9 cellular contexts compared by ENCODE assay signal in the genomic region with DNA sequence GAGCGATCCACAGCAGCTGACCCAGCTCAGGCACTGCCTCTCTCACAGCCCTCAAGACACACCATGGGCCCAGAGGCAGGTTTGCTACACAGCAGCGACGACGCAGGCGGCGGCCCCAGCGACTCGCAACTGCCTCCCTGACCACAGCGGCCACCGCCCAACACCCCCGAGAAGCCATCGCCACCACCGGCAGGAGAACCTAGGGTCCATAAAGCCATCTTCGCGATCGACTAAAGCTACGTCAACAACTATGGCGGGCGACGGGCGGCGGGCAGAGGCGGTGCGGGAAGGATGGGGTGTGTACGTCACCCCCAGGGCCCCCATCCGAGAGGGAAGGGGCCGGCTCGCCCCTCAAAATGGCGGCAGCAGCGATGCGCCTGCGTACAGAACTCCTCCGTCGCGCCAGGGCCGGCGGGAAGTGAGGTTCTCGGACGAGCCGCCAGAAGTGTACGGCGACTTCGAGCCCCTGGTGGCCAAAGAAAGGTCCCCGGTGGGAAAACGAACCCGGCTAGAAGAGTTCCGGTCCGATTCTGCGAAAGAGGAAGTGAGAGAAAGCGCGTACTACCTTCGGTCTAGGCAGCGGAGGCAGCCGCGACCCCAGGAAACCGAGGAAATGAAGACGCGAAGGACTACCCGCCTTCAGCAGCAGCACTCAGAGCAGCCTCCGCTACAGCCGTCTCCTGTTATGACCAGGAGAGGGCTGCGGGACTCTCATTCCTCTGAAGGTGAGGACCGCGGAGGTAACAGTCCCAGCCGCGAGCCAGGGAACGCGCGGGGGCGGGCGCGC. TPM values are rescaled to one million over a fixed set of nuclear protein-coding genes. Genes with fewer than 3 reads are reported as not detected.
DNase-seq lines count a peak whose midpoint lies in the region; ATAC-seq, FAIRE-seq and TF ChIP-seq lines count a peak whose summit lies in the region.
"Had no signal": no experiment of that assay in that cellular context is flagged by ENCODE, and none has a peak within 500 bp of the region (broad histone marks: within the 10 kb centered on the region; RNA-seq: fewer than 3 reads in every experiment).

A gene with protein sequence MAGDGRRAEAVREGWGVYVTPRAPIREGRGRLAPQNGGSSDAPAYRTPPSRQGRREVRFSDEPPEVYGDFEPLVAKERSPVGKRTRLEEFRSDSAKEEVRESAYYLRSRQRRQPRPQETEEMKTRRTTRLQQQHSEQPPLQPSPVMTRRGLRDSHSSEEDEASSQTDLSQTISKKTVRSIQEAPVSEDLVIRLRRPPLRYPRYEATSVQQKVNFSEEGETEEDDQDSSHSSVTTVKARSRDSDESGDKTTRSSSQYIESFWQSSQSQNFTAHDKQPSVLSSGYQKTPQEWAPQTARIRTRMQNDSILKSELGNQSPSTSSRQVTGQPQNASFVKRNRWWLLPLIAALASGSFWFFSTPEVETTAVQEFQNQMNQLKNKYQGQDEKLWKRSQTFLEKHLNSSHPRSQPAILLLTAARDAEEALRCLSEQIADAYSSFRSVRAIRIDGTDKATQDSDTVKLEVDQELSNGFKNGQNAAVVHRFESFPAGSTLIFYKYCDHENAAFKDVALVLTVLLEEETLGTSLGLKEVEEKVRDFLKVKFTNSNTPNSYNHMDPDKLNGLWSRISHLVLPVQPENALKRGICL (plus strand): TSS at position 33 of the 787 bp plus-strand sequence. CDS start 218 bp downstream, at position 251.

- peak within 1 kb of the TSS; percentile 96 for H3K4me2 ChIP-seq in mammary epithelial cell (ENCODE audit: insufficient read depth, low read depth, low read length)

- H3K36me3 ChIP-seq in WERI-Rb-1 (peaks cover 27% of the 10 kb centered on the region), mammary epithelial cell (ENCODE audit: insufficient read depth, low read length) (peaks cover 7% of the 10 kb centered on the region), iPS-20b (ENCODE audit: insufficient read depth, low read depth, low read length) (peaks cover 27% of the 10 kb centered on the region), small intestine (ENCODE audit: control insufficient read depth in 2 of 2, insufficient read depth in 2 of 2, low read length in 2 of 2) (peaks cover 0 to 2% of the 10 kb centered on the region in 2 donors)

- in situ Hi-C loops in mammary epithelial cell (cut with MboI; ENCODE audit: low sequenced_read_pairs in 2 of 2): loop anchor here in 1 of 2 donors (10.0 kb wide), 1 partner anchor 272 kb away; a partner anchor contains a TSS

- peaks cover 4% of the 10 kb centered on the region for H3K4me1 ChIP-seq in mammary epithelial cell (ENCODE audit: insufficient read depth, low read length)
- peaks cover 4% of the 10 kb centered on the region; the same call in 1 of the 2 replicates for H3K4me1 ChIP-seq in iPS-20b (ENCODE audit: insufficient read depth, low read length)
- no peaks in the 10 kb centered on the region for H3K4me1 ChIP-seq in small intestine (ENCODE audit: control insufficient read depth in 2 of 2, insufficient read depth in 1 of 2, low read depth in 1 of 2, low read length in 1 of 2)

- no peaks in the 10 kb centered on the region for H3K27me3 ChIP-seq in WERI-Rb-1 (ENCODE audit: insufficient read depth, low read depth, severe bottlenecking)
- no peaks in the 10 kb centered on the region for H3K27me3 ChIP-seq in mammary epithelial cell (ENCODE audit: insufficient read depth, low read length)
- H3K27me3 ChIP-seq in iPS-20b (ENCODE audit: insufficient read depth, low read length): no peaks in the 10 kb centered on the region
- no peaks in the 10 kb centered on the region for H3K27me3 ChIP-seq in small intestine (ENCODE audit: control insufficient read depth in 2 of 2, insufficient read depth in 2 of 2, low read length in 2 of 2)

- DNase-seq in AG08396 (ENCODE audit: low spot score): peak; percentile 93
- peak; percentile 99 for DNase-seq in NCI-H2227 (lab: John Stamatoyannopoulos, UW; ENCODE audit: unreplicated experiment)
- peak; percentile 99 for DNase-seq in WERI-Rb-1
- peak; percentile 97 for DNase-seq in mammary epithelial cell
- peak; percentile 96 for DNase-seq in small intestine

- TF ChIP-seq CTCF in WERI-Rb-1 (IDR thresholded peaks at IDR 0.05; ENCODE audit: low read depth, low read length): peak; percentile 31; the same call in 1 of the 2 replicates
- TF ChIP-seq CTCF in mammary epithelial cell (conservative IDR thresholded peaks at IDR 0.05 in 1 of 2, IDR thresholded peaks at IDR 0.05 in 1 of 2; ENCODE audit: extremely low read depth in 1 of 2, insufficient read depth in 1 of 2, low read depth in 1 of 2, low read length in 2 of 2): peak in 1 of 2 donors; percentile 43

- H3K79me2 ChIP-seq in mammary epithelial cell (ENCODE audit: insufficient read depth, low read length): peaks cover 59% of the 10 kb centered on the region

- H2AFZ ChIP-seq in mammary epithelial cell (ENCODE audit: low read depth, low read length): peak within 1 kb of the TSS; percentile 88

- H3K27ac ChIP-seq in WERI-Rb-1 (peak within 1 kb of the TSS; percentile 98), mammary epithelial cell (ENCODE audit: insufficient read depth, low read depth, low read length) (peak within 1 kb of the TSS; percentile 99), iPS-20b (ENCODE audit: low read length) (peak within 1 kb of the TSS; percentile 93), small intestine (ENCODE audit: low read depth in 1 of 2, low read length in 1 of 2) (peak within 1 kb of the TSS; percentile 99 to 100)

- dilution Hi-C loops in mammary epithelial cell (cut with HindIII; ENCODE audit: low sequenced_read_pairs): no loop called here

- H3K4me3 ChIP-seq in WERI-Rb-1 (ENCODE audit: low read depth, low read length): peak within 1 kb of the TSS; percentile 94
- peak within 1 kb of the TSS; percentile 77 to 90 (median 85) for H3K4me3 ChIP-seq in mammary epithelial cell (replicated peaks in 1 of 3; ENCODE audit: insufficient read depth in 1 of 3, low read depth in 2 of 3, low read length in 3 of 3)
- peak within 1 kb of the TSS; percentile 87 for H3K4me3 ChIP-seq in iPS-20b (ENCODE audit: low read length)
- peak within 1 kb of the TSS; percentile 92 to 100 for H3K4me3 ChIP-seq in small intestine (ENCODE audit: low read depth in 1 of 2, low read length in 2 of 2)

- no peak for FAIRE-seq in small intestine (lab: Jason Lieb, UNC)
- FAIRE-seq: islet of Langerhans had no signal

- no TSS peak for BruUV-seq in mammary epithelial cell (replicated peaks; lab: Mats Ljungman, UMichigan)

- H3K9ac ChIP-seq in mammary epithelial cell (ENCODE audit: insufficient read depth, low read length): peak within 1 kb of the TSS; percentile 99
- H3K9ac ChIP-seq in iPS-20b (ENCODE audit: low read depth, low read length): peak within 1 kb of the TSS; percentile 97

- H4K20me1 ChIP-seq in mammary epithelial cell (ENCODE audit: insufficient read depth, low read length): no peaks in the 10 kb centered on the region

- no peaks in the 10 kb centered on the region for H3K9me3 ChIP-seq in WERI-Rb-1 (ENCODE audit: severe bottlenecking)
- H3K9me3 ChIP-seq in mammary epithelial cell (replicated peaks; ENCODE audit: insufficient read depth, low read length): no peaks in the 10 kb centered on the region
- H3K9me3 ChIP-seq in iPS-20b (ENCODE audit: insufficient read depth, low read depth, low read length): no peaks in the 10 kb centered on the region
- H3K9me3 ChIP-seq in small intestine (ENCODE audit: control insufficient read depth, low read depth): no peaks in the 10 kb centered on the region

- ATAC-seq in GM18907 (IDR thresholded peaks at IDR 0.05; ENCODE audit: unreplicated experiment) (peak; percentile 83), HG03159 (IDR thresholded peaks at IDR 0.05; ENCODE audit: unreplicated experiment) (peak; percentile 76)

- intact Hi-C loops in mammary epithelial cell (cut with micrococcal nuclease): loop anchor here (2.0 to 5.0 kb wide), 2 partner anchors 72 to 295 kb away; a partner anchor contains a TSS

- 0% methylated on average over 16 of the region's 72 CpGs for WGBS in mammary epithelial cell (ENCODE audit: low coverage, missing lambda C conversion rate)
- 0% methylated on average over 72 of the region's 72 CpGs for WGBS in small intestine, 3 donors

- CTCF ChIA-PET in mammary epithelial cell (lab: Charles Lee; ENCODE audit: low non-redundant PET): no interaction called here

RNA-seq across cellular contexts. Expression of the gene that starts here (rescaled TPM):
- total RNA-seq in mammary epithelial cell: 10 to 100 TPM; 46.5 to 55.3 TPM
- polyA plus RNA-seq in mammary epithelial cell (28.6 TPM), small intestine (10 to 100 TPM in 1 of 3 donors, 1 to 10 TPM in 2; 5.8 to 16.0 (median 7.0) TPM)
- 60.3 TPM for polyA minus RNA-seq in mammary epithelial cell

Comparison
In these comparisons a context has a peak if more than half of its experiments do, and no peak if none do; other contexts are left out.
1. Peak in every context shown above with its lines: DNase-seq, ATAC-seq, H3K4me3 ChIP-seq and H3K27ac ChIP-seq.